In genomic region chr14:69079188-69079742, GRCh38 we compare ENCODE assay signal across 9 cellular contexts.
DNase-seq lines count a peak whose midpoint lies in the region; ATAC-seq, FAIRE-seq and TF ChIP-seq lines count a peak whose summit lies in the region.
"Had no signal": no experiment of that assay in that cellular context is flagged by ENCODE, and none has a peak within 500 bp of the region (broad histone marks: within the 10 kb centered on the region; RNA-seq: fewer than 3 reads in every experiment).

No MANE protein-coding gene starts in this region.

- no peak for FAIRE-seq in frontal cortex (lab: Jason Lieb, UNC)

- DNase-seq in Daoy (ENCODE audit: low read depth) (peak; percentile 58), SK-N-MC (ENCODE audit: low read depth, low spot score) (peak; percentile 20), foreskin fibroblast (peak; percentile 61 to 74), osteoblast (ENCODE audit: insufficient read length, low spot score, missing footprints) (peak; percentile 81), NCI-H1417 treated with DMSO at 0.1 percent for 48 hours (lab: John Stamatoyannopoulos, UW) (no peak), frontal cortex (ENCODE audit: low spot score in 2 of 2) (no peak)
- DNase-seq: NCI-H748 treated with DMSO at 0.1 percent for 48 hours had no signal

- H3K79me2 ChIP-seq in osteoblast (ENCODE audit: insufficient read depth, low read length): peaks cover 11% of the 10 kb centered on the region

- no peak for ATAC-seq in GM19324 (IDR thresholded peaks at IDR 0.05; ENCODE audit: low FRiP score, unreplicated experiment)
- ATAC-seq in GM18505 (IDR thresholded peaks at IDR 0.05; ENCODE audit: unreplicated experiment): no peak

- H3K4me1 ChIP-seq in osteoblast (ENCODE audit: insufficient read depth, low read length): peaks cover 31% of the 10 kb centered on the region

- H3K9me3 ChIP-seq in SK-N-MC (ENCODE audit: low read depth, low read length) (no peaks in the 10 kb centered on the region; the same call in 1 of the 2 replicates), osteoblast (ENCODE audit: low read depth, low read length) (no peaks in the 10 kb centered on the region)

- TF ChIP-seq CTCF in foreskin fibroblast (IDR thresholded peaks at IDR 0.05; ENCODE audit: low read depth, low read length) (no peak), osteoblast (IDR thresholded peaks at IDR 0.05; ENCODE audit: extremely low read depth, low read depth, low read length) (no peak)

- H3K4me3 ChIP-seq in SK-N-MC (peak overlapping the region; percentile 29), foreskin fibroblast (ENCODE audit: low read depth in 1 of 2, low read length in 2 of 2) (no peak overlapping the region), osteoblast (ENCODE audit: insufficient read depth, low read length) (peak overlapping the region; percentile 2)

- H3K9ac ChIP-seq in SK-N-MC (ENCODE audit: insufficient read length): no peak overlapping the region

- no peak overlapping the region for H2AFZ ChIP-seq in osteoblast (ENCODE audit: low read length)

- H3K27me3 ChIP-seq in osteoblast (ENCODE audit: insufficient read depth, low read length): no peaks in the 10 kb centered on the region

- H4K20me1 ChIP-seq in osteoblast (ENCODE audit: insufficient read depth, low read length): no peaks in the 10 kb centered on the region

- H3K27ac ChIP-seq in SK-N-MC (peak overlapping the region; percentile 89), osteoblast (ENCODE audit: low read depth, low read length) (peak overlapping the region; percentile 92)

- peak overlapping the region; percentile 53 for H3K4me2 ChIP-seq in osteoblast (ENCODE audit: insufficient read depth, low read length)

- peaks cover 7% of the 10 kb centered on the region for H3K36me3 ChIP-seq in SK-N-MC (ENCODE audit: insufficient read depth, low read length)
- peaks cover 14% of the 10 kb centered on the region for H3K36me3 ChIP-seq in osteoblast (ENCODE audit: insufficient read depth, low read length)

- no peak for TF ChIP-seq POLR2A in GM18505 (IDR thresholded peaks at IDR 0.05; ENCODE audit: borderline replicate concordance, extremely low read depth, insufficient read depth, insufficient read length)

Comparison
In these comparisons a context has a peak if more than half of its experiments do, and no peak if none do; other contexts are left out.
1. DNase-seq: peak in Daoy (single experiment), SK-N-MC (single experiment), foreskin fibroblast (2 of 2) and osteoblast (single experiment); none in NCI-H1417 treated with DMSO at 0.1 percent for 48 hours (single experiment) and frontal cortex (0 of 2).
2. H3K4me3 ChIP-seq: peak in SK-N-MC (single experiment) and osteoblast (single experiment); none in foreskin fibroblast (0 of 2).